1 cellular context compared by ENCODE assay signal in the genomic region with DNA sequence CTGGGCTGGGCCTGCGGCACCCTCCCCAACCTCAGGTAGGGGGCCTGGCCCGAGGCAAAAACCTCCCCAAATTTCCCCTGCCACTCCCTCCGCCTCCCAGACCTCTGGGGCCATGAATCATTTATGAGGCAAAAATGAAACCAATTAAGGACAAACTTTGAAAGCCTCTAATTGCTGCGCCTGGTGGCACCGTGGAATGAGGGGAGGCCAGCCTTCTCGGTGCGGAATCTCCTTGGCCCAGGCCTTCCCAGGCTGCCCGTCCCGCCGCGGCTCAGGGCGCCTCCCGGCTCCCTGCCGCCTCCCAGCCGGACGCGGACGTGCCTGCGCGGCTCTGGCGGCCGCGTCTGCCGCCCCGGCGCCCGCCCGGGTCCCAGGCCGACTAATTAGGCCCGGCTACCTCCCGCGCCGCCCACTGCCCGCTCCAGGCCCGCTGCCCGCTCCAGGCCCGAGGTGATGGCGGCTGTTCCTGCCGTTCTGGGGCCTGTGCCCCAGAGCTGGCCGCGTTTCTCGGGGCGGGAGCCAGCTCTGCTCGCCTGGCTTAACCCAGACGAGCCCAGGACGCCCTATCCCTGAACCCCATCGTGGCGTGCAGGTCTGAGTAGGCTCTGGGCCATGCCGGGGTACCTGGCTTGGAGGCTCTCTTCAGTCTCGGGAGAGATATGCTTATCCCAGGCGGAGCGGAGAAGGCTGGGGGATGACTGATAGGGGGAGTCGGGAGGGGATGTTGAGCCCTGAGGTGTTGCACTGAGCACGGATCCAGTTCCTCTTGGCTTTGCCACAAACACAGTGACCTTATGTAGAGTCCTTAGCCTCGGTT.
A peak's percentile ranks its signal among the peaks of the same experiment; 100 is the strongest.
TF ChIP-seq lines count a peak whose summit lies in the region.

No MANE protein-coding gene starts in this region.

TF ChIP-seq in K562, 482 proteins besides CTCF, POLR2A, EP300 and RAD21 (continued from another document):
- TF ChIP-seq NCOR1 (IDR thresholded peaks at IDR 0.05) (peak; percentile 66), KDM1A (IDR thresholded peaks at IDR 0.05) (no peak), TCF3 (CRISPR knock-in tag; IDR thresholded peaks at IDR 0.05) (peak; percentile 74), HMGN3 (IDR thresholded peaks at IDR 0.05; ENCODE audit: borderline replicate concordance, extremely low read depth, insufficient read length, low read depth, low read length) (peak; percentile 27), MTF1 (CRISPR knock-in tag; IDR thresholded peaks at IDR 0.05; ENCODE audit: borderline replicate concordance) (no peak), ZNF143 (CRISPR knock-in tag; IDR thresholded peaks at IDR 0.05) (no peak), ZNF3 (CRISPR knock-in tag; IDR thresholded peaks at IDR 0.05) (no peak), SNRNP70 (optimal IDR thresholded peaks at IDR 0.05; ENCODE audit: low read depth, low read length) (no peak), U2AF2 (optimal IDR thresholded peaks at IDR 0.05; ENCODE audit: low read depth, low read length) (no peak), HNRNPL (IDR thresholded peaks at IDR 0.05; ENCODE audit: low read depth, low read length) (peak; percentile 75; the same call in 1 of the 2 replicates), CTBP1 (IDR thresholded peaks at IDR 0.05; ENCODE audit: borderline replicate concordance) (peak; percentile 87), RCOR1 (IDR thresholded peaks at IDR 0.05; ENCODE audit: borderline replicate concordance in 1 of 2, low read depth in 2 of 2, low read length in 2 of 2) (peak in 1 of 2 experiments; percentile 62; a peak in 1 of 4 replicates), NFE2L1 (tag; IDR thresholded peaks at IDR 0.05; ENCODE audit: borderline replicate concordance, low read depth) (no peak), GTF2A2 (tag; IDR thresholded peaks at IDR 0.05) (0 out of 2 replicates have a peak, but pooled peaks have one; percentile 55), YBX1 (IDR thresholded peaks at IDR 0.05) (no peak), GTF2E2 (tag; IDR thresholded peaks at IDR 0.05) (0 out of 2 replicates have a peak, but pooled peaks have one; percentile 41), ZBTB17 (CRISPR knock-in tag; IDR thresholded peaks at IDR 0.05) (peak; percentile 35; the same call in 1 of the 2 replicates), L3MBTL2 (IDR thresholded peaks at IDR 0.05) (peak; percentile 26; the same call in 1 of the 2 replicates), TRIM24 (IDR thresholded peaks at IDR 0.05) (no peak), SP1 (CRISPR knock-in tag; IDR thresholded peaks at IDR 0.05) (0 out of 2 replicates have a peak, but pooled peaks have one; percentile 21), HDAC8 (tag; IDR thresholded peaks at IDR 0.05) (no peak), ETV5 (CRISPR knock-in tag; IDR thresholded peaks at IDR 0.05; ENCODE audit: low read depth) (0 out of 2 replicates have a peak, but pooled peaks have one; percentile 15), FOSL1 (tag; conservative IDR thresholded peaks at IDR 0.05) (peak; percentile 47; the same call in 1 of the 2 replicates), NR4A1 (CRISPR knock-in tag; IDR thresholded peaks at IDR 0.05) (no peak), NR4A1 (tag; IDR thresholded peaks at IDR 0.05) (no peak), NONO (IDR thresholded peaks at IDR 0.05; ENCODE audit: low read depth in 2 of 2, low read length in 1 of 2) (peak in 1 of 2 experiments; percentile 66; a peak in 1 of 4 replicates), EHMT2 (IDR thresholded peaks at IDR 0.05) (no peak), NELFE (IDR thresholded peaks at IDR 0.05; ENCODE audit: insufficient read depth, insufficient read length) (no peak)
- TF ChIP-seq, protein P1, sequence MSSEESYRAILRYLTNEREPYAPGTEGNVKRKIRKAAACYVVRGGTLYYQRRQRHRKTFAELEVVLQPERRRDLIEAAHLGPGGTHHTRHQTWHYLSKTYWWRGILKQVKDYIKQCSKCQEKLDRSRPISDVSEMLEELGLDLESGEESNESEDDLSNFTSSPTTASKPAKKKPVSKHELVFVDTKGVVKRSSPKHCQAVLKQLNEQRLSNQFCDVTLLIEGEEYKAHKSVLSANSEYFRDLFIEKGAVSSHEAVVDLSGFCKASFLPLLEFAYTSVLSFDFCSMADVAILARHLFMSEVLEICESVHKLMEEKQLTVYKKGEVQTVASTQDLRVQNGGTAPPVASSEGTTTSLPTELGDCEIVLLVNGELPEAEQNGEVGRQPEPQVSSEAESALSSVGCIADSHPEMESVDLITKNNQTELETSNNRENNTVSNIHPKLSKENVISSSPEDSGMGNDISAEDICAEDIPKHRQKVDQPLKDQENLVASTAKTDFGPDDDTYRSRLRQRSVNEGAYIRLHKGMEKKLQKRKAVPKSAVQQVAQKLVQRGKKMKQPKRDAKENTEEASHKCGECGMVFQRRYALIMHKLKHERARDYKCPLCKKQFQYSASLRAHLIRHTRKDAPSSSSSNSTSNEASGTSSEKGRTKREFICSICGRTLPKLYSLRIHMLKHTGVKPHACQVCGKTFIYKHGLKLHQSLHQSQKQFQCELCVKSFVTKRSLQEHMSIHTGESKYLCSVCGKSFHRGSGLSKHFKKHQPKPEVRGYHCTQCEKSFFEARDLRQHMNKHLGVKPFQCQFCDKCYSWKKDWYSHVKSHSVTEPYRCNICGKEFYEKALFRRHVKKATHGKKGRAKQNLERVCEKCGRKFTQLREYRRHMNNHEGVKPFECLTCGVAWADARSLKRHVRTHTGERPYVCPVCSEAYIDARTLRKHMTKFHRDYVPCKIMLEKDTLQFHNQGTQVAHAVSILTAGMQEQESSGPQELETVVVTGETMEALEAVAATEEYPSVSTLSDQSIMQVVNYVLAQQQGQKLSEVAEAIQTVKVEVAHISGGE (CRISPR knock-in tag; IDR thresholded peaks at IDR 0.05): no peak
- TF ChIP-seq, protein P2, sequence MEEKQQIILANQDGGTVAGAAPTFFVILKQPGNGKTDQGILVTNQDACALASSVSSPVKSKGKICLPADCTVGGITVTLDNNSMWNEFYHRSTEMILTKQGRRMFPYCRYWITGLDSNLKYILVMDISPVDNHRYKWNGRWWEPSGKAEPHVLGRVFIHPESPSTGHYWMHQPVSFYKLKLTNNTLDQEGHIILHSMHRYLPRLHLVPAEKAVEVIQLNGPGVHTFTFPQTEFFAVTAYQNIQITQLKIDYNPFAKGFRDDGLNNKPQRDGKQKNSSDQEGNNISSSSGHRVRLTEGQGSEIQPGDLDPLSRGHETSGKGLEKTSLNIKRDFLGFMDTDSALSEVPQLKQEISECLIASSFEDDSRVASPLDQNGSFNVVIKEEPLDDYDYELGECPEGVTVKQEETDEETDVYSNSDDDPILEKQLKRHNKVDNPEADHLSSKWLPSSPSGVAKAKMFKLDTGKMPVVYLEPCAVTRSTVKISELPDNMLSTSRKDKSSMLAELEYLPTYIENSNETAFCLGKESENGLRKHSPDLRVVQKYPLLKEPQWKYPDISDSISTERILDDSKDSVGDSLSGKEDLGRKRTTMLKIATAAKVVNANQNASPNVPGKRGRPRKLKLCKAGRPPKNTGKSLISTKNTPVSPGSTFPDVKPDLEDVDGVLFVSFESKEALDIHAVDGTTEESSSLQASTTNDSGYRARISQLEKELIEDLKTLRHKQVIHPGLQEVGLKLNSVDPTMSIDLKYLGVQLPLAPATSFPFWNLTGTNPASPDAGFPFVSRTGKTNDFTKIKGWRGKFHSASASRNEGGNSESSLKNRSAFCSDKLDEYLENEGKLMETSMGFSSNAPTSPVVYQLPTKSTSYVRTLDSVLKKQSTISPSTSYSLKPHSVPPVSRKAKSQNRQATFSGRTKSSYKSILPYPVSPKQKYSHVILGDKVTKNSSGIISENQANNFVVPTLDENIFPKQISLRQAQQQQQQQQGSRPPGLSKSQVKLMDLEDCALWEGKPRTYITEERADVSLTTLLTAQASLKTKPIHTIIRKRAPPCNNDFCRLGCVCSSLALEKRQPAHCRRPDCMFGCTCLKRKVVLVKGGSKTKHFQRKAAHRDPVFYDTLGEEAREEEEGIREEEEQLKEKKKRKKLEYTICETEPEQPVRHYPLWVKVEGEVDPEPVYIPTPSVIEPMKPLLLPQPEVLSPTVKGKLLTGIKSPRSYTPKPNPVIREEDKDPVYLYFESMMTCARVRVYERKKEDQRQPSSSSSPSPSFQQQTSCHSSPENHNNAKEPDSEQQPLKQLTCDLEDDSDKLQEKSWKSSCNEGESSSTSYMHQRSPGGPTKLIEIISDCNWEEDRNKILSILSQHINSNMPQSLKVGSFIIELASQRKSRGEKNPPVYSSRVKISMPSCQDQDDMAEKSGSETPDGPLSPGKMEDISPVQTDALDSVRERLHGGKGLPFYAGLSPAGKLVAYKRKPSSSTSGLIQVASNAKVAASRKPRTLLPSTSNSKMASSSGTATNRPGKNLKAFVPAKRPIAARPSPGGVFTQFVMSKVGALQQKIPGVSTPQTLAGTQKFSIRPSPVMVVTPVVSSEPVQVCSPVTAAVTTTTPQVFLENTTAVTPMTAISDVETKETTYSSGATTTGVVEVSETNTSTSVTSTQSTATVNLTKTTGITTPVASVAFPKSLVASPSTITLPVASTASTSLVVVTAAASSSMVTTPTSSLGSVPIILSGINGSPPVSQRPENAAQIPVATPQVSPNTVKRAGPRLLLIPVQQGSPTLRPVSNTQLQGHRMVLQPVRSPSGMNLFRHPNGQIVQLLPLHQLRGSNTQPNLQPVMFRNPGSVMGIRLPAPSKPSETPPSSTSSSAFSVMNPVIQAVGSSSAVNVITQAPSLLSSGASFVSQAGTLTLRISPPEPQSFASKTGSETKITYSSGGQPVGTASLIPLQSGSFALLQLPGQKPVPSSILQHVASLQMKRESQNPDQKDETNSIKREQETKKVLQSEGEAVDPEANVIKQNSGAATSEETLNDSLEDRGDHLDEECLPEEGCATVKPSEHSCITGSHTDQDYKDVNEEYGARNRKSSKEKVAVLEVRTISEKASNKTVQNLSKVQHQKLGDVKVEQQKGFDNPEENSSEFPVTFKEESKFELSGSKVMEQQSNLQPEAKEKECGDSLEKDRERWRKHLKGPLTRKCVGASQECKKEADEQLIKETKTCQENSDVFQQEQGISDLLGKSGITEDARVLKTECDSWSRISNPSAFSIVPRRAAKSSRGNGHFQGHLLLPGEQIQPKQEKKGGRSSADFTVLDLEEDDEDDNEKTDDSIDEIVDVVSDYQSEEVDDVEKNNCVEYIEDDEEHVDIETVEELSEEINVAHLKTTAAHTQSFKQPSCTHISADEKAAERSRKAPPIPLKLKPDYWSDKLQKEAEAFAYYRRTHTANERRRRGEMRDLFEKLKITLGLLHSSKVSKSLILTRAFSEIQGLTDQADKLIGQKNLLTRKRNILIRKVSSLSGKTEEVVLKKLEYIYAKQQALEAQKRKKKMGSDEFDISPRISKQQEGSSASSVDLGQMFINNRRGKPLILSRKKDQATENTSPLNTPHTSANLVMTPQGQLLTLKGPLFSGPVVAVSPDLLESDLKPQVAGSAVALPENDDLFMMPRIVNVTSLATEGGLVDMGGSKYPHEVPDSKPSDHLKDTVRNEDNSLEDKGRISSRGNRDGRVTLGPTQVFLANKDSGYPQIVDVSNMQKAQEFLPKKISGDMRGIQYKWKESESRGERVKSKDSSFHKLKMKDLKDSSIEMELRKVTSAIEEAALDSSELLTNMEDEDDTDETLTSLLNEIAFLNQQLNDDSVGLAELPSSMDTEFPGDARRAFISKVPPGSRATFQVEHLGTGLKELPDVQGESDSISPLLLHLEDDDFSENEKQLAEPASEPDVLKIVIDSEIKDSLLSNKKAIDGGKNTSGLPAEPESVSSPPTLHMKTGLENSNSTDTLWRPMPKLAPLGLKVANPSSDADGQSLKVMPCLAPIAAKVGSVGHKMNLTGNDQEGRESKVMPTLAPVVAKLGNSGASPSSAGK (IDR thresholded peaks at IDR 0.05): no peak
- TF ChIP-seq, protein P3, sequence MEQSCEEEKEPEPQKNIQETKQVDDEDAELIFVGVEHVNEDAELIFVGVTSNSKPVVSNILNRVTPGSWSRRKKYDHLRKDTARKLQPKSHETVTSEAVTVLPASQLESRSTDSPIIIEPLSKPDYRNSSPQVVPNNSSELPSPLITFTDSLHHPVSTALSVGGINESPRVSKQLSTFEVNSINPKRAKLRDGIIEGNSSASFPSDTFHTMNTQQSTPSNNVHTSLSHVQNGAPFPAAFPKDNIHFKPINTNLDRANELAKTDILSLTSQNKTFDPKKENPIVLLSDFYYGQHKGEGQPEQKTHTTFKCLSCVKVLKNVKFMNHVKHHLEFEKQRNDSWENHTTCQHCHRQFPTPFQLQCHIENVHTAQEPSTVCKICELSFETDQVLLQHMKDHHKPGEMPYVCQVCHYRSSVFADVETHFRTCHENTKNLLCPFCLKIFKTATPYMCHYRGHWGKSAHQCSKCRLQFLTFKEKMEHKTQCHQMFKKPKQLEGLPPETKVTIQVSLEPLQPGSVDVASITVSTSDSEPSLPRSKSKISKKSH (CRISPR knock-in tag; IDR thresholded peaks at IDR 0.05): no peak
- TF ChIP-seq, protein P4, sequence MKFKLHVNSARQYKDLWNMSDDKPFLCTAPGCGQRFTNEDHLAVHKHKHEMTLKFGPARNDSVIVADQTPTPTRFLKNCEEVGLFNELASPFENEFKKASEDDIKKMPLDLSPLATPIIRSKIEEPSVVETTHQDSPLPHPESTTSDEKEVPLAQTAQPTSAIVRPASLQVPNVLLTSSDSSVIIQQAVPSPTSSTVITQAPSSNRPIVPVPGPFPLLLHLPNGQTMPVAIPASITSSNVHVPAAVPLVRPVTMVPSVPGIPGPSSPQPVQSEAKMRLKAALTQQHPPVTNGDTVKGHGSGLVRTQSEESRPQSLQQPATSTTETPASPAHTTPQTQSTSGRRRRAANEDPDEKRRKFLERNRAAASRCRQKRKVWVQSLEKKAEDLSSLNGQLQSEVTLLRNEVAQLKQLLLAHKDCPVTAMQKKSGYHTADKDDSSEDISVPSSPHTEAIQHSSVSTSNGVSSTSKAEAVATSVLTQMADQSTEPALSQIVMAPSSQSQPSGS (CRISPR knock-in tag; IDR thresholded peaks at IDR 0.05): no peak
TF ChIP-seq in K562: peak in this region for 58.
